In the genomic region with DNA sequence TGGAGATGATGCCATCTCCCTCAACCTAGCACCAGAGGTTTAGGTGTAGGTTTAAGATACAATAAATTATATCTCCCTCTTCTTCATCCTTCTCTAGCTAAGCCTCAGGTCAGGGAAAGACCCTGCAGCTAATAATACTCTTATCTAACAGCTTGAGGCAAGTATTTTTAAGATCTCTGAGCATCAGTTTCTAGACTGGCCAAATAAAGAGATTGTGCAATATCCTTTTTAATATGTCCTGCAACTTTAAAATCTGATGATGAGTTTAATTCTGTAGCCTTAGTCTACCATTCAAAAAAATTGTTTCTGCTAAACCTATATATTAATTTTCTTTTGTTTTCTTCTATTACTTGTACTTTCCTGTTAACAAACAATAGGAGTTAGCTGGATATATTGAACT, we compare ENCODE assay signal across 28 cellular contexts.
DNase-seq lines count a peak whose midpoint lies in the region; ATAC-seq, FAIRE-seq and TF ChIP-seq lines count a peak whose summit lies in the region.
"Had no signal": no experiment of that assay in that cellular context is flagged by ENCODE, and none has a peak within 500 bp of the region (broad histone marks: within the 10 kb centered on the region; RNA-seq: fewer than 3 reads in every experiment).

No MANE protein-coding gene starts in this region.

- BruUV-seq in HepG2 (replicated peaks; lab: Mats Ljungman, UMichigan): no TSS peak
- no TSS peak for BruUV-seq in K562 (replicated peaks; lab: Mats Ljungman, UMichigan)

- H3K9me3 ChIP-seq in HepG2 (ENCODE audit: low read length) (peaks cover 71% of the 10 kb centered on the region), right lobe of liver (no peaks in the 10 kb centered on the region), K562 (replicated peaks; ENCODE audit: control insufficient read depth, insufficient read depth, low read depth, low read length) (0 out of 2 replicates have a peak, but pooled peaks cover 2% of the 10 kb centered on the region), kidney (ENCODE audit: control insufficient read depth in 1 of 2, low read length in 2 of 2) (no peaks in the 10 kb centered on the region)
- H3K9me3 ChIP-seq: A549; BLaER1 treated with 17β-estradiol and CSF1 and Interleukin-3, amounts not matched to agents 10 nM and 100 nM; Caco-2 had no signal

- CTCF ChIA-PET in HepG2 (lab: Yijun Ruan, JAX; ENCODE audit: low intra/inter-chr PET ratio, low total read pairs): no interaction called here
- CTCF ChIA-PET in K562 (lab: Yijun Ruan, JAX; ENCODE audit: low intra/inter-chr PET ratio): no interaction called here

- H3K27me3 ChIP-seq in HepG2 (ENCODE audit: control insufficient read depth in 1 of 2, insufficient read depth in 2 of 2, low read length in 2 of 2) (no peaks in the 10 kb centered on the region), right lobe of liver (no peaks in the 10 kb centered on the region), K562 (ENCODE audit: control insufficient read depth in 2 of 2, insufficient read depth in 2 of 2, low read length in 2 of 2) (no peaks in the 10 kb centered on the region)
- H3K27me3 ChIP-seq: BLaER1 treated with 17β-estradiol and CSF1 and Interleukin-3, amounts not matched to agents 10 nM and 100 nM had no signal

- FAIRE-seq in HepG2 (lab: Jason Lieb, UNC) (no peak), K562 (lab: Jason Lieb, UNC) (no peak), kidney (lab: Jason Lieb, UNC) (peak; percentile 17)
- FAIRE-seq: A549, D721Med, GM12878, GM12892, GM18507 had no signal

- H3K9me3 Mint-ChIP-seq in osteocyte (ENCODE audit: unreplicated experiment): no peaks in the 10 kb centered on the region

- DNase-seq in HepG2 (ENCODE audit: low spot score): no peak
- no peak for DNase-seq in right lobe of liver
- DNase-seq in NCI-H82 treated with DMSO at 0.1 percent for 48 hours (lab: John Stamatoyannopoulos, UW; ENCODE audit: unreplicated experiment): peak; percentile 8
- DNase-seq in K562 (ENCODE audit: extremely low read depth in 1 of 4, low spot score in 3 of 4): no peak
- no peak for DNase-seq in kidney
- DNase-seq in osteocyte (ENCODE audit: extremely low spot score, unreplicated experiment): no peak
- DNase-seq in stimulated activated CD4-positive, alpha-beta T cell treated with anti-CD3 and anti-CD28 coated beads, Interleukin-2, amount 100 ng/mL, for 24 hours: no peak
- no peak for DNase-seq in DMS 273 treated with DMSO at 0.1 percent for 48 hours (lab: John Stamatoyannopoulos, UW)
- DNase-seq: AML-193; Caco-2; Calu3; CD4-positive, alpha-beta T cell; CD8-positive, alpha-beta T cell; DMS153; DMS53; DMS79; DND-41; EL; GDM1 had no signal

- no peak overlapping the region for H2AFZ ChIP-seq in HepG2 (ENCODE audit: low read length)
- no peak overlapping the region for H2AFZ ChIP-seq in K562 (ENCODE audit: low read depth, low read length)

- H3K4me3 ChIP-seq in HepG2 (replicated peaks in 1 of 3; ENCODE audit: insufficient read depth in 1 of 3, low read depth in 2 of 3, low read length in 3 of 3) (no peak overlapping the region), right lobe of liver (no peak overlapping the region), K562 (no peak overlapping the region), kidney (ENCODE audit: low read length in 2 of 2) (no peak overlapping the region)
- H3K4me3 ChIP-seq: A549; BLaER1 treated with 17β-estradiol and CSF1 and Interleukin-3, amounts not matched to agents 10 nM and 100 nM; GM12878 had no signal

- no peak for TF ChIP-seq EP300 in HepG2 (IDR thresholded peaks at IDR 0.05; ENCODE audit: low read depth in 2 of 2, low read length in 2 of 2)
- TF ChIP-seq EP300 in HepG2 (CRISPR knock-in tag; IDR thresholded peaks at IDR 0.05; ENCODE audit: borderline replicate concordance): no peak
- no peak for TF ChIP-seq EP300 in K562 (IDR thresholded peaks at IDR 0.05; ENCODE audit: low read length)

- POLR2A ChIA-PET in HepG2 (lab: Yijun Ruan, JAX): no interaction called here
- POLR2A ChIA-PET in K562 (lab: Yijun Ruan, JAX): no interaction called here

- TF ChIP-seq RAD21 in HepG2 (CRISPR knock-in tag; IDR thresholded peaks at IDR 0.05): no peak
- TF ChIP-seq RAD21 in K562 (CRISPR knock-in tag; conservative IDR thresholded peaks at IDR 0.05 in 1 of 2, IDR thresholded peaks at IDR 0.05 in 1 of 2): no peak

- H3K4me1 ChIP-seq in HepG2 (ENCODE audit: insufficient read depth, low read length) (no peaks in the 10 kb centered on the region), right lobe of liver (no peaks in the 10 kb centered on the region), K562 (replicated peaks in 1 of 2; ENCODE audit: control insufficient read depth in 2 of 2, insufficient read depth in 2 of 2, low read length in 2 of 2) (no peaks in the 10 kb centered on the region), kidney (ENCODE audit: control insufficient read depth in 1 of 2, insufficient read depth in 1 of 2, low read depth in 1 of 2, low read length in 2 of 2) (no peaks in the 10 kb centered on the region)
- H3K4me1 ChIP-seq: A549; BLaER1 treated with 17β-estradiol and CSF1 and Interleukin-3, amounts not matched to agents 10 nM and 100 nM; Caco-2 had no signal

- no peak overlapping the region for H3K4me2 ChIP-seq in HepG2 (ENCODE audit: low read depth, low read length)
- H3K4me2 ChIP-seq in K562 (ENCODE audit: insufficient read depth, low read length): no peak overlapping the region
- H3K4me2 ChIP-seq: A549; BLaER1 treated with 17β-estradiol and CSF1 and Interleukin-3, amounts not matched to agents 10 nM and 100 nM had no signal

- H3K36me3 ChIP-seq in HepG2 (replicated peaks in 1 of 2; ENCODE audit: control insufficient read depth in 1 of 2, insufficient read depth in 2 of 2, low read length in 2 of 2): no peaks in the 10 kb centered on the region
- no peaks in the 10 kb centered on the region for H3K36me3 ChIP-seq in right lobe of liver
- H3K36me3 ChIP-seq in K562 (ENCODE audit: control insufficient read depth, insufficient read depth, low read length): no peaks in the 10 kb centered on the region
- no peaks in the 10 kb centered on the region for H3K36me3 ChIP-seq in kidney (ENCODE audit: control insufficient read depth in 1 of 2, insufficient read depth in 2 of 2, low read length in 2 of 2)
- H3K36me3 ChIP-seq: BLaER1 treated with 17β-estradiol and CSF1 and Interleukin-3, amounts not matched to agents 10 nM and 100 nM had no signal

- in situ Hi-C loops in HepG2 (cut with HindIII; ENCODE audit: extremely low pct_ligation_motif_present, low pct_unique_long_range_greater_than_20kb): no loop called here
- in situ Hi-C loops in K562 (cut with MboI): no loop called here

- H3K27ac Mint-ChIP-seq in osteocyte (ENCODE audit: unreplicated experiment): no peak overlapping the region
- H3K27ac Mint-ChIP-seq: B cell; CD4-positive, alpha-beta T cell; CD8-positive, alpha-beta T cell had no signal

- TF ChIP-seq CTCF in HepG2 (CRISPR knock-in tag; IDR thresholded peaks at IDR 0.05): no peak
- no peak for TF ChIP-seq CTCF in right lobe of liver (IDR thresholded peaks at IDR 0.05)
- TF ChIP-seq CTCF in K562 (IDR thresholded peaks at IDR 0.05 in 2 of 3, conservative IDR thresholded peaks at IDR 0.05 in 1 of 3; ENCODE audit: insufficient read depth in 2 of 3, low read depth in 1 of 3, low read length in 3 of 3): no peak
- TF ChIP-seq CTCF in kidney (IDR thresholded peaks at IDR 0.05; ENCODE audit: borderline replicate concordance, extremely low read depth, insufficient read depth): no peak
- no peak for TF ChIP-seq CTCF in osteocyte (IDR thresholded peaks at IDR 0.05)

- H3K9ac ChIP-seq in HepG2 (ENCODE audit: insufficient read depth, low read depth, low read length) (no peak overlapping the region), K562 (ENCODE audit: insufficient read depth in 1 of 2, low read depth in 2 of 2, low read length in 2 of 2) (no peak overlapping the region), kidney (ENCODE audit: low read length in 2 of 2) (no peak overlapping the region)
- H3K9ac ChIP-seq: BLaER1 treated with 17β-estradiol and CSF1 and Interleukin-3, amounts not matched to agents 10 nM and 100 nM had no signal

- intact Hi-C loops in HepG2 (cut with micrococcal nuclease; ENCODE audit: unreplicated experiment): no loop called here
- intact Hi-C loops in right lobe of liver (cut with DNase I): no loop called here
- intact Hi-C loops in K562 (cut with micrococcal nuclease): no loop called here
- intact Hi-C loops in kidney (cut with DNase I): no loop called here

- no peaks in the 10 kb centered on the region for H3K9me1 ChIP-seq in K562 (ENCODE audit: control insufficient read depth, insufficient read depth, low read length)

- no peaks in the 10 kb centered on the region for H3K4me1 Mint-ChIP-seq in osteocyte (ENCODE audit: unreplicated experiment)
- H3K4me1 Mint-ChIP-seq: B cell had no signal

- TF ChIP-seq POLR2A in HepG2 (IDR thresholded peaks at IDR 0.05; ENCODE audit: insufficient read depth in 1 of 2, low read depth in 2 of 2, low read length in 2 of 2): no peak
- no peak for TF ChIP-seq POLR2A in right lobe of liver (IDR thresholded peaks at IDR 0.05)
- TF ChIP-seq POLR2A in K562 (conservative IDR thresholded peaks at IDR 0.05): no peak

- ATAC-seq in HepG2 (no peak), right lobe of liver (no peak), K562 (no peak)
- ATAC-seq: A549; CD8-positive, alpha-beta T cell; GM12878 had no signal

- no peaks in the 10 kb centered on the region for H3K79me2 ChIP-seq in HepG2 (ENCODE audit: insufficient read depth, low read length)
- no peaks in the 10 kb centered on the region for H3K79me2 ChIP-seq in K562 (ENCODE audit: control insufficient read depth, insufficient read depth, low read length)

- no peaks in the 10 kb centered on the region for H4K20me1 ChIP-seq in HepG2 (ENCODE audit: insufficient read depth, low read length)
- H4K20me1 ChIP-seq in K562 (replicated peaks; ENCODE audit: control insufficient read depth, insufficient read depth, low read length): no peaks in the 10 kb centered on the region
- H4K20me1 ChIP-seq: BLaER1 treated with 17β-estradiol and CSF1 and Interleukin-3, amounts not matched to agents 10 nM and 100 nM had no signal

- no peaks in the 10 kb centered on the region for H3K36me3 Mint-ChIP-seq in osteocyte (ENCODE audit: unreplicated experiment)
- H3K36me3 Mint-ChIP-seq: CD8-positive, alpha-beta T cell had no signal

- no peak overlapping the region for H3K4me3 Mint-ChIP-seq in osteocyte (ENCODE audit: unreplicated experiment)
- H3K4me3 Mint-ChIP-seq: B cell; CD4-positive, alpha-beta T cell; CD8-positive, alpha-beta T cell had no signal

- no peak overlapping the region for H3K27ac ChIP-seq in HepG2 (ENCODE audit: extremely low read length, insufficient read depth, low read length)
- H3K27ac ChIP-seq in right lobe of liver: no peak overlapping the region
- H3K27ac ChIP-seq in K562 (ENCODE audit: extremely low read depth, low read depth, low read length): no peak overlapping the region
- no peak overlapping the region for H3K27ac ChIP-seq in kidney (ENCODE audit: low read depth in 2 of 2, low read length in 2 of 2)
- H3K27ac ChIP-seq: 22Rv1; A549; BLaER1 treated with 17β-estradiol and CSF1 and Interleukin-3, amounts not matched to agents 10 nM and 100 nM; C4-2B had no signal

- peaks cover 21% of the 10 kb centered on the region for H3K27me3 Mint-ChIP-seq in osteocyte (ENCODE audit: unreplicated experiment)
- H3K27me3 Mint-ChIP-seq: B cell; CD4-positive, alpha-beta T cell had no signal

TF ChIP-seq in HepG2, 621 proteins besides CTCF, POLR2A, EP300 and RAD21 (continues in another document):
- TF ChIP-seq ATF7 (IDR thresholded peaks at IDR 0.05) (no peak), ATF7 (CRISPR knock-in tag; IDR thresholded peaks at IDR 0.05) (no peak)

Comparison
In these comparisons a context has a peak if more than half of its experiments do, and no peak if none do; other contexts are left out.
1. Of the 241 proteins assayed by ChIP-seq in both HepG2 and K562: peak only in HepG2: none; only in K562: none; in both: CEBPB; in neither: 239; mixed calls (peak in some experiments, not most) for 1.